Comparison of ENCODE assay signal across 16 cellular contexts in genomic region chr1:233241782-233242181, GRCh38. TPM values are rescaled to one million over a fixed set of nuclear protein-coding genes. Genes with fewer than 3 reads are reported as not detected.
A peak's percentile ranks its signal among the peaks of the same experiment; 100 is the strongest.
DNase-seq lines count a peak whose midpoint lies in the region; ATAC-seq, FAIRE-seq and TF ChIP-seq lines count a peak whose summit lies in the region.
"Had no signal": no experiment of that assay in that cellular context is flagged by ENCODE, and none has a peak within 500 bp of the region (broad histone marks: within the 10 kb centered on the region; RNA-seq: fewer than 3 reads in every experiment).

No MANE protein-coding gene starts in this region.

- POLR2A ChIA-PET in HEK293 (lab: Yijun Ruan, JAX): interaction anchor here (0.6 to 2.3 kb wide), 3 partner anchors 60 to 643 kb away, joined by 3 to 8 read pairs (median 4); partner anchors contain the start of gene SIPA1L2

- peaks cover 6% of the 10 kb centered on the region for H3K36me3 Mint-ChIP-seq in glutamatergic neuron (ENCODE audit: unreplicated experiment)

- DNase-seq in left kidney (ENCODE audit: low read depth, low spot score) (peak; percentile 19), small intestine (peak; percentile 66), epidermal melanocyte (ENCODE audit: insufficient read length, low spot score) (no peak), glutamatergic neuron (no peak)
- DNase-seq: CD8-positive, alpha-beta memory T cell; NCI-H187; NCI-H510A had no signal

- peaks cover 9% of the 10 kb centered on the region for H3K4me1 Mint-ChIP-seq in glutamatergic neuron (ENCODE audit: low read depth, unreplicated experiment)
- H3K4me1 Mint-ChIP-seq: IgD-negative memory B cell had no signal

- no peak overlapping the region for H3K4me3 Mint-ChIP-seq in glutamatergic neuron (ENCODE audit: unreplicated experiment)
- H3K4me3 Mint-ChIP-seq: CD8-positive, alpha-beta memory T cell; IgD-negative memory B cell had no signal

- ATAC-seq in HG02759 (IDR thresholded peaks at IDR 0.05; ENCODE audit: unreplicated experiment) (no peak), GM18517 (IDR thresholded peaks at IDR 0.05; ENCODE audit: unreplicated experiment) (no peak)

- H3K36me3 ChIP-seq in HEK293 (ENCODE audit: control insufficient read depth in 2 of 2, insufficient read depth in 1 of 2, low read length in 2 of 2): peaks cover 0 to 5% of the 10 kb centered on the region in 2 experiments; a peak in 2 of 3 replicates
- no peaks in the 10 kb centered on the region for H3K36me3 ChIP-seq in small intestine (ENCODE audit: control insufficient read depth in 2 of 2, insufficient read depth in 2 of 2, low read length in 2 of 2)
- H3K36me3 ChIP-seq: HAP-1, SJCRH30 had no signal

- H3K9me3 ChIP-seq in HEK293 (ENCODE audit: control insufficient read depth, insufficient read depth, low read depth, low read length) (no peaks in the 10 kb centered on the region), small intestine (ENCODE audit: control insufficient read depth, low read depth) (no peaks in the 10 kb centered on the region)
- H3K9me3 ChIP-seq: HAP-1, SJCRH30 had no signal

- H3K27ac Mint-ChIP-seq in glutamatergic neuron (ENCODE audit: unreplicated experiment): no peak overlapping the region

- H3K27me3 ChIP-seq in small intestine (ENCODE audit: control insufficient read depth in 2 of 2, insufficient read depth in 2 of 2, low read length in 2 of 2): no peaks in the 10 kb centered on the region
- H3K27me3 ChIP-seq: SJCRH30 had no signal

- H3K4me3 ChIP-seq in HEK293 (ENCODE audit: low read depth, low read length) (no peak overlapping the region), small intestine (ENCODE audit: low read depth in 1 of 2, low read length in 2 of 2) (no peak overlapping the region)
- H3K4me3 ChIP-seq: GM23248, HAP-1, SJCRH30 had no signal

- FAIRE-seq in small intestine (lab: Jason Lieb, UNC): no peak
- FAIRE-seq: G401.6 had no signal

- no peaks in the 10 kb centered on the region for H3K27me3 Mint-ChIP-seq in glutamatergic neuron (ENCODE audit: unreplicated experiment)
- H3K27me3 Mint-ChIP-seq: CD8-positive, alpha-beta memory T cell; IgD-negative memory B cell had no signal

- H3K27ac ChIP-seq in HEK293 (ENCODE audit: extremely low read depth, low read depth, low read length) (peak overlapping the region; percentile 44; the same call in 1 of the 2 replicates), VCaP (peak overlapping the region; percentile 31), small intestine (ENCODE audit: low read depth in 1 of 2, low read length in 1 of 2) (no peak overlapping the region)
- H3K27ac ChIP-seq: GM23248, SJCRH30 had no signal

- WGBS in small intestine, 3 donors: 11 to 33% (median 19%) methylated on average over 2 of the region's 2 CpGs

- H3K9me3 Mint-ChIP-seq in glutamatergic neuron (ENCODE audit: unreplicated experiment): no peaks in the 10 kb centered on the region
- H3K9me3 Mint-ChIP-seq: CD8-positive, alpha-beta memory T cell; IgD-negative memory B cell had no signal

- CTCF ChIA-PET in HEK293 (lab: Yijun Ruan, JAX): interaction anchor here (0.7 to 1.1 kb wide), 3 partner anchors 217 to 1305 kb away, joined by 3 to 6 read pairs (median 3); no protein-coding TSS in a partner anchor

- no peak for TF ChIP-seq CTCF in HEK293 (tag by site-specific recombination; IDR thresholded peaks at IDR 0.05)
- TF ChIP-seq CTCF in VCaP (conservative IDR thresholded peaks at IDR 0.05): no peak
- TF ChIP-seq CTCF in glutamatergic neuron (IDR thresholded peaks at IDR 0.05; ENCODE audit: partially characterized antibody, unreplicated experiment): no peak

- H3K4me1 ChIP-seq in HEK293 (ENCODE audit: control insufficient read depth, insufficient read depth, low read length) (peaks cover 41% of the 10 kb centered on the region), small intestine (ENCODE audit: control insufficient read depth in 2 of 2, insufficient read depth in 1 of 2, low read depth in 1 of 2, low read length in 1 of 2) (peaks cover 2 to 10% of the 10 kb centered on the region in 2 donors)
- H3K4me1 ChIP-seq: SJCRH30 had no signal

TF ChIP-seq in HEK293, 187 proteins besides CTCF, POLR2A, EP300 and RAD21 (continues in another document):
- peak; percentile 42 for TF ChIP-seq PRDM10 (tag by site-specific recombination; IDR thresholded peaks at IDR 0.05)
- peak; percentile 50; the same call in 1 of the 2 replicates for TF ChIP-seq KLF16 (tag by site-specific recombination; IDR thresholded peaks at IDR 0.05)
- peak; percentile 6; the same call in 1 of the 2 replicates for TF ChIP-seq ZNF341 (tag by site-specific recombination; IDR thresholded peaks at IDR 0.05; ENCODE audit: low read depth)
- peak; percentile 14; the same call in 1 of the 2 replicates for TF ChIP-seq ZFP37 (tag by site-specific recombination; IDR thresholded peaks at IDR 0.05)
- peak; percentile 97 for TF ChIP-seq ZSCAN30 (tag by site-specific recombination; IDR thresholded peaks at IDR 0.05)
- TF ChIP-seq, protein P1, sequence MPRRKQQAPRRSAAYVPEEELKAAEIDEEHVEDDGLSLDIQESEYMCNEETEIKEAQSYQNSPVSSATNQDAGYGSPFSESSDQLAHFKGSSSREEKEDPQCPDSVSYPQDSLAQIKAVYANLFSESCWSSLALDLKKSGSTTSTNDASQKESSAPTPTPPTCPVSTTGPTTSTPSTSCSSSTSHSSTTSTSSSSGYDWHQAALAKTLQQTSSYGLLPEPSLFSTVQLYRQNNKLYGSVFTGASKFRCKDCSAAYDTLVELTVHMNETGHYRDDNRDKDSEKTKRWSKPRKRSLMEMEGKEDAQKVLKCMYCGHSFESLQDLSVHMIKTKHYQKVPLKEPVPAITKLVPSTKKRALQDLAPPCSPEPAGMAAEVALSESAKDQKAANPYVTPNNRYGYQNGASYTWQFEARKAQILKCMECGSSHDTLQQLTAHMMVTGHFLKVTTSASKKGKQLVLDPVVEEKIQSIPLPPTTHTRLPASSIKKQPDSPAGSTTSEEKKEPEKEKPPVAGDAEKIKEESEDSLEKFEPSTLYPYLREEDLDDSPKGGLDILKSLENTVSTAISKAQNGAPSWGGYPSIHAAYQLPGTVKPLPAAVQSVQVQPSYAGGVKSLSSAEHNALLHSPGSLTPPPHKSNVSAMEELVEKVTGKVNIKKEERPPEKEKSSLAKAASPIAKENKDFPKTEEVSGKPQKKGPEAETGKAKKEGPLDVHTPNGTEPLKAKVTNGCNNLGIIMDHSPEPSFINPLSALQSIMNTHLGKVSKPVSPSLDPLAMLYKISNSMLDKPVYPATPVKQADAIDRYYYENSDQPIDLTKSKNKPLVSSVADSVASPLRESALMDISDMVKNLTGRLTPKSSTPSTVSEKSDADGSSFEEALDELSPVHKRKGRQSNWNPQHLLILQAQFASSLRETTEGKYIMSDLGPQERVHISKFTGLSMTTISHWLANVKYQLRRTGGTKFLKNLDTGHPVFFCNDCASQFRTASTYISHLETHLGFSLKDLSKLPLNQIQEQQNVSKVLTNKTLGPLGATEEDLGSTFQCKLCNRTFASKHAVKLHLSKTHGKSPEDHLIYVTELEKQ (tag by site-specific recombination; IDR thresholded peaks at IDR 0.05; ENCODE audit: borderline replicate concordance): peak; percentile 98
- TF ChIP-seq ZSCAN16 (tag by site-specific recombination; IDR thresholded peaks at IDR 0.05): peak; percentile 63; the same call in 1 of the 2 replicates
- TF ChIP-seq, protein P2, sequence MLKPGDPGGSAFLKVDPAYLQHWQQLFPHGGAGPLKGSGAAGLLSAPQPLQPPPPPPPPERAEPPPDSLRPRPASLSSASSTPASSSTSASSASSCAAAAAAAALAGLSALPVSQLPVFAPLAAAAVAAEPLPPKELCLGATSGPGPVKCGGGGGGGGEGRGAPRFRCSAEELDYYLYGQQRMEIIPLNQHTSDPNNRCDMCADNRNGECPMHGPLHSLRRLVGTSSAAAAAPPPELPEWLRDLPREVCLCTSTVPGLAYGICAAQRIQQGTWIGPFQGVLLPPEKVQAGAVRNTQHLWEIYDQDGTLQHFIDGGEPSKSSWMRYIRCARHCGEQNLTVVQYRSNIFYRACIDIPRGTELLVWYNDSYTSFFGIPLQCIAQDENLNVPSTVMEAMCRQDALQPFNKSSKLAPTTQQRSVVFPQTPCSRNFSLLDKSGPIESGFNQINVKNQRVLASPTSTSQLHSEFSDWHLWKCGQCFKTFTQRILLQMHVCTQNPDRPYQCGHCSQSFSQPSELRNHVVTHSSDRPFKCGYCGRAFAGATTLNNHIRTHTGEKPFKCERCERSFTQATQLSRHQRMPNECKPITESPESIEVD (tag by site-specific recombination; IDR thresholded peaks at IDR 0.05): peak; percentile 99
- no peak for TF ChIP-seq ZNF335 (tag by site-specific recombination; conservative IDR thresholded peaks at IDR 0.05)
- 0 out of 2 replicates have a peak, but pooled peaks have one; percentile 60 for TF ChIP-seq ZNF19 (tag by site-specific recombination; IDR thresholded peaks at IDR 0.05; ENCODE audit: low read depth)
- peak; percentile 94 for TF ChIP-seq ZNF2 (tag by site-specific recombination; IDR thresholded peaks at IDR 0.05)
- peak; percentile 93 for TF ChIP-seq ZNF664 (tag by site-specific recombination; IDR thresholded peaks at IDR 0.05)
- TF ChIP-seq SETDB1 (IDR thresholded peaks at IDR 0.05; ENCODE audit: insufficient read length, low read length): no peak

RNA-seq across cellular contexts. Expression of gene PCNX2, which starts 53.7 kb away (rescaled TPM):
- polyA plus RNA-seq in small intestine: 10 to 100 TPM in 1 of 3 donors, 1 to 10 TPM in 2; 1.3 to 18.1 (median 4.6) TPM
- total RNA-seq in glutamatergic neuron (ENCODE audit: unreplicated experiment): 44.5 TPM

Comparison
In these comparisons a context has a peak if more than half of its experiments do, and no peak if none do; other contexts are left out.
1. H3K27ac ChIP-seq: peak in HEK293 (single experiment) and VCaP (single experiment); none in small intestine (0 of 2).
2. DNase-seq: peak in left kidney (single experiment) and small intestine (single experiment); none in epidermal melanocyte (single experiment) and glutamatergic neuron (single experiment).